Comparison of ENCODE assay signal across 8 cellular contexts in genomic region chr9:110125763-110126351, GRCh38.
DNase-seq lines count a peak whose midpoint lies in the region; FAIRE-seq and TF ChIP-seq lines count a peak whose summit lies in the region.

No MANE protein-coding gene starts in this region.

- TF ChIP-seq CTCF in astrocyte of the spinal cord (IDR thresholded peaks at IDR 0.05; ENCODE audit: low read depth, low read length) (no peak), tibial artery (IDR thresholded peaks at IDR 0.05) (no peak), BE2C (IDR thresholded peaks at IDR 0.05; ENCODE audit: low read depth, low read length) (no peak)

- peak overlapping the region in 1 of 2 experiments; percentile 60 for H3K4ac ChIP-seq in mesenchymal stem cell (ENCODE audit: low read depth in 1 of 2, low read length in 2 of 2)

- H2BK5ac ChIP-seq in mesenchymal stem cell (ENCODE audit: low read depth, low read length, poor library complexity, severe bottlenecking) = no peak overlapping the region

- H4K91ac ChIP-seq in mesenchymal stem cell (ENCODE audit: low read length) = peak overlapping the region; percentile 40

- peak overlapping the region; percentile 6 for H3K4me3 ChIP-seq in astrocyte of the spinal cord (ENCODE audit: low read depth, low read length)
- peak overlapping the region in 1 of 2 experiments; percentile 53 for H3K4me3 ChIP-seq in mesenchymal stem cell (ENCODE audit: insufficient read depth in 1 of 2, low read depth in 1 of 2, low read length in 2 of 2)
- peak overlapping the region; percentile 49 to 55 for H3K4me3 ChIP-seq in tibial artery
- H3K4me3 ChIP-seq in BE2C (ENCODE audit: low read depth, low read length) = no peak overlapping the region

- no peak overlapping the region for H3K23ac ChIP-seq in mesenchymal stem cell (ENCODE audit: low read length in 2 of 2)

- H3K4me1 Mint-ChIP-seq in activated CD4-positive, alpha-beta T cell treated with anti-CD3 and anti-CD28 coated beads, Interleukin-2, amount 10 ng/mL, durations not matched to agents 24 days and 14 days = peaks cover 35% of the 10 kb centered on the region

- no peak for FAIRE-seq in frontal cortex (lab: Jason Lieb, UNC)

- peak overlapping the region; percentile 60 for H3K4me2 ChIP-seq in mesenchymal stem cell (ENCODE audit: low read length, poor library complexity, severe bottlenecking)

- H3K9me3 ChIP-seq in mesenchymal stem cell (ENCODE audit: control insufficient read depth, low read length) (no peaks in the 10 kb centered on the region), tibial artery (no peaks in the 10 kb centered on the region), BE2C (no peaks in the 10 kb centered on the region)

- peak overlapping the region; percentile 71 for H3K27ac Mint-ChIP-seq in activated CD4-positive, alpha-beta T cell treated with anti-CD3 and anti-CD28 coated beads, Interleukin-2, amount 10 ng/mL, durations not matched to agents 24 days and 14 days

- no peaks in the 10 kb centered on the region for H3K27me3 Mint-ChIP-seq in activated CD4-positive, alpha-beta T cell treated with anti-CD3 and anti-CD28 coated beads, Interleukin-2, amount 10 ng/mL, durations not matched to agents 24 days and 14 days

- no peaks in the 10 kb centered on the region for H3K9me3 Mint-ChIP-seq in activated CD4-positive, alpha-beta T cell treated with anti-CD3 and anti-CD28 coated beads, Interleukin-2, amount 10 ng/mL, durations not matched to agents 24 days and 14 days

- peak overlapping the region; percentile 26 for H2BK15ac ChIP-seq in mesenchymal stem cell (ENCODE audit: low read depth, poor library complexity, severe bottlenecking)

- H3K36me3 ChIP-seq in mesenchymal stem cell (ENCODE audit: control insufficient read depth in 1 of 2, insufficient read depth in 2 of 2, low read depth in 1 of 2, low read length in 2 of 2) = peaks cover 4 to 51% of the 10 kb centered on the region in 2 experiments
- no peaks in the 10 kb centered on the region for H3K36me3 ChIP-seq in tibial artery
- no peaks in the 10 kb centered on the region for H3K36me3 ChIP-seq in BE2C

- H2BK12ac ChIP-seq in mesenchymal stem cell (ENCODE audit: low read length in 2 of 2) = peak overlapping the region in 1 of 2 experiments; percentile 96

- in situ Hi-C loops in astrocyte of the spinal cord (cut with HindIII; ENCODE audit: low sequenced_read_pairs) = no loop called here

- 52% methylated on average over 8 of the region's 8 CpGs for WGBS in mesenchymal stem cell

- peaks cover 6% of the 10 kb centered on the region for H3K79me1 ChIP-seq in mesenchymal stem cell (replicated peaks; ENCODE audit: low read length, poor library complexity, severe bottlenecking)

- H2AK5ac ChIP-seq in mesenchymal stem cell (ENCODE audit: low read length, severe bottlenecking) = peak overlapping the region; percentile 72

- H2AFZ ChIP-seq in mesenchymal stem cell (ENCODE audit: low read depth, low read length) = no peak overlapping the region

- DNase-seq in activated CD4-positive, alpha-beta T cell treated with anti-CD3 and anti-CD28 coated beads, Interleukin-2, amount 10 ng/mL, durations not matched to agents 24 days and 14 days = peak; percentile 59
- no peak for DNase-seq in activated CD4-positive, alpha-beta T cell treated with anti-CD3 and anti-CD28 coated beads, Interleukin-2, amount 50 U/mL, for 4 hours
- DNase-seq in astrocyte of the spinal cord (ENCODE audit: low read depth, low spot score) (no peak), mesenchymal stem cell (no peak), tibial artery (no peak), BE2C (no peak), frontal cortex (ENCODE audit: low spot score in 2 of 2) (no peak)
- no peak for DNase-seq in stimulated activated naive CD4-positive, alpha-beta T cell (lab: John Stamatoyannopoulos, UW)

- H2BK120ac ChIP-seq in mesenchymal stem cell (ENCODE audit: low read depth, low read length) = peak overlapping the region; percentile 21

- H3K4me1 ChIP-seq in mesenchymal stem cell (ENCODE audit: control insufficient read depth, insufficient read depth, low read depth, low read length) (peaks cover 46% of the 10 kb centered on the region), tibial artery (peaks cover 0 to 79% (median 61%) of the 10 kb centered on the region in 4 donors), BE2C (no peaks in the 10 kb centered on the region; the same call in 1 of the 2 replicates)

- H3K4me3 Mint-ChIP-seq in activated CD4-positive, alpha-beta T cell treated with anti-CD3 and anti-CD28 coated beads, Interleukin-2, amount 10 ng/mL, durations not matched to agents 24 days and 14 days = peak overlapping the region; percentile 66

- H4K8ac ChIP-seq in mesenchymal stem cell (ENCODE audit: low read length) = peak overlapping the region; percentile 31

- H3K27me3 ChIP-seq in mesenchymal stem cell (ENCODE audit: control insufficient read depth in 1 of 2, insufficient read depth in 1 of 2, low read length in 2 of 2) = no peaks in the 10 kb centered on the region
- no peaks in the 10 kb centered on the region for H3K27me3 ChIP-seq in tibial artery
- no peaks in the 10 kb centered on the region; the same call in 1 of the 2 replicates for H3K27me3 ChIP-seq in BE2C

- H3K9ac ChIP-seq in mesenchymal stem cell (ENCODE audit: low read length) = peak overlapping the region; percentile 87

- intact Hi-C loops in activated CD4-positive, alpha-beta T cell treated with anti-CD3 and anti-CD28 coated beads, Interleukin-2, amount 10 ng/mL, durations not matched to agents 24 days and 14 days (cut with micrococcal nuclease) = no loop called here
- intact Hi-C loops in tibial artery (cut with DNase I; ENCODE audit: low total_unique reads) = loop anchor here (10.0 kb wide), 1 partner anchor 1829 kb away; no protein-coding TSS in a partner anchor

- peak overlapping the region; percentile 75 to 80 for H3K18ac ChIP-seq in mesenchymal stem cell (ENCODE audit: low read depth in 1 of 2, low read length in 2 of 2)

- no peak overlapping the region for H3K14ac ChIP-seq in mesenchymal stem cell (ENCODE audit: low read length in 2 of 2)

- no peaks in the 10 kb centered on the region for H3K36me3 Mint-ChIP-seq in activated CD4-positive, alpha-beta T cell treated with anti-CD3 and anti-CD28 coated beads, Interleukin-2, amount 10 ng/mL, durations not matched to agents 24 days and 14 days (ENCODE audit: low read depth)

- H3K27ac ChIP-seq in mesenchymal stem cell (ENCODE audit: low read length, poor library complexity, severe bottlenecking) (peak overlapping the region; percentile 95), tibial artery (peak overlapping the region; percentile 91 to 93)
